ENCODE assay signal across 11 cellular contexts in the genomic region with DNA sequence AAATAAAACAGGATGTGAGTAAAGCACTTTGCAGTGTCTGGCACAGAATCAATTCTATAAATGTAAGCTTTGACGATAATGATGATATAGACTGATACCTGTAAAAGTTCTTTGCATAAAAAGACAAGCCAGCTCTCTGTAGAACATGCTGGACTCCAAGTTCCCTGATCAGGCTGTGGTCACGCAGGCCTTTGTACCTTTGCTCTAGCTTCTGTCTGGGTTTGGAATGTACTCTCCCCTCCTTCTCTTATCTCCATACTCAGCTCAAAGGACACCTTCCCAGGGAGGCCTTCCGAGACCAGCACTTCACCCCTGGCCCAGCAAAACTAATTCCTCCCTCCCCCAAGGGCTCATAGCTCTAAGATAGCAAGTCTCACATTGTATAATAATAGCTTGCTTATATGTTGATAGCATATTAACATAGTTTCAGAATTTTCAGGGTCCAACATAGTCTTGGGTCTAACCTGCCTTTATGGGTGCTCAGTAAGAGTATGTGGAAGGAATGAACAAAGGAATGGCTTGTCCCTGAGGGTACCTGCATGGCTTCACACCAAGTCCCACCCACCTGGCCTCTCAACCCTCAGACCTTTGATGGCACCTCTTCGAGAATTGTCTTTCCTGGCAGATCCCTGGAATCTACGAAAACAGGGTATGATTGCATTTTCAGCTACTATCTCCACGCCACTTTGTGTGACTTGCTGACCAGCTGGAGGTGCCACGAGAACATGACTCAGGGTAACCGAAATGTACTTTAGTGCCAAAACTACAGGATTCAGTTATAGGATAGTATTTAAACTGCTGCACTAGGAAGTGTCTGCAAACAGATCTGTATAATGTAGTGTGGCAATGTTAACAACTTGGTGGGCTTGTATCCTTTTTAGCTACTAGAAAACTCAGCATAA. TPM values are rescaled to one million over a fixed set of nuclear protein-coding genes. Genes with fewer than 3 reads are reported as not detected.
A peak's percentile ranks its signal among the peaks of the same experiment; 100 is the strongest.
DNase-seq lines count a peak whose midpoint lies in the region; ATAC-seq, FAIRE-seq and TF ChIP-seq lines count a peak whose summit lies in the region.
"Had no signal": no experiment of that assay in that cellular context is flagged by ENCODE, and none has a peak within 500 bp of the region (broad histone marks: within the 10 kb centered on the region; RNA-seq: fewer than 3 reads in every experiment).

No MANE protein-coding gene starts in this region.

- H3K27ac ChIP-seq in K562 (ENCODE audit: extremely low read depth, low read depth, low read length) (peak overlapping the region; percentile 73), skeletal muscle tissue (ENCODE audit: low read depth, low read length) (peak overlapping the region; percentile 59)

- TF ChIP-seq EP300 in K562 (IDR thresholded peaks at IDR 0.05; ENCODE audit: low read length), result no peak; the same call in 1 of the 2 replicates

- FAIRE-seq in K562 (lab: Jason Lieb, UNC), result peak; percentile 64

- no peaks in the 10 kb centered on the region for H3K27me3 ChIP-seq in K562 (ENCODE audit: control insufficient read depth in 2 of 2, insufficient read depth in 2 of 2, low read length in 2 of 2)
- H3K27me3 ChIP-seq in skeletal muscle tissue (ENCODE audit: control insufficient read depth in 3 of 3, insufficient read depth in 3 of 3, low read length in 3 of 3), result no peaks in the 10 kb centered on the region

- H3K9ac ChIP-seq in K562 (ENCODE audit: insufficient read depth in 1 of 2, low read depth in 2 of 2, low read length in 2 of 2) (peak overlapping the region; percentile 60 to 72; a peak in 3 of 4 replicates), skeletal muscle tissue (ENCODE audit: low read depth in 1 of 3, low read length in 3 of 3) (peak overlapping the region in 2 of 3 donors; percentile 12 to 33)

- no peaks in the 10 kb centered on the region for H4K20me1 ChIP-seq in K562 (replicated peaks; ENCODE audit: control insufficient read depth, insufficient read depth, low read length)

- POLR2A ChIA-PET in K562 (lab: Yijun Ruan, JAX), result interaction anchor here (0.7 to 1.7 kb wide), 12 partner anchors 9 to 100 kb away, joined by 3 to 7 read pairs (median 4); no protein-coding TSS in a partner anchor

- no peaks in the 10 kb centered on the region for H3K36me3 ChIP-seq in K562 (ENCODE audit: control insufficient read depth, insufficient read depth, low read length)
- no peaks in the 10 kb centered on the region for H3K36me3 ChIP-seq in skeletal muscle tissue (ENCODE audit: control insufficient read depth in 3 of 3, insufficient read depth in 3 of 3, low read length in 3 of 3)

- peak overlapping the region; percentile 89 for H2AFZ ChIP-seq in K562 (ENCODE audit: low read depth, low read length)

- H3K9me3 ChIP-seq in K562 (replicated peaks; ENCODE audit: control insufficient read depth, insufficient read depth, low read depth, low read length) (no peaks in the 10 kb centered on the region), skeletal muscle tissue (ENCODE audit: control insufficient read depth in 3 of 3, low read length in 3 of 3) (no peaks in the 10 kb centered on the region)

- 19% methylated on average over 8 of the region's 8 CpGs for WGBS in K562 (ENCODE audit: insufficient coverage, low coverage, missing lambda C conversion rate)

- intact Hi-C loops in K562 (cut with micrococcal nuclease), result loop anchor here (1.0 to 5.0 kb wide), 3 partner anchors 44 to 361 kb away; no protein-coding TSS in a partner anchor

- TF ChIP-seq RAD21 in K562 (CRISPR knock-in tag; conservative IDR thresholded peaks at IDR 0.05 in 1 of 2, IDR thresholded peaks at IDR 0.05 in 1 of 2), result peak; percentile 37 to 42; a peak in 3 of 4 replicates

- no peak for TF ChIP-seq POLR2A in K562 (conservative IDR thresholded peaks at IDR 0.05)

- no TSS peak for BruUV-seq in K562 (replicated peaks; lab: Mats Ljungman, UMichigan)

- H3K4me3 ChIP-seq in K562 (no peak overlapping the region), skeletal muscle tissue (ENCODE audit: low read length in 3 of 3) (no peak overlapping the region)

- CTCF ChIA-PET in K562 (lab: Yijun Ruan, JAX; ENCODE audit: low intra/inter-chr PET ratio), result no interaction called here

- H3K79me2 ChIP-seq in K562 (ENCODE audit: control insufficient read depth, insufficient read depth, low read length), result no peaks in the 10 kb centered on the region

- peak in 1 of 3 experiments; percentile 20; a peak in 2 of 6 replicates for TF ChIP-seq CTCF in K562 (IDR thresholded peaks at IDR 0.05 in 2 of 3, conservative IDR thresholded peaks at IDR 0.05 in 1 of 3; ENCODE audit: insufficient read depth in 2 of 3, low read depth in 1 of 3, low read length in 3 of 3)

- DNase-seq in HT-29 (ENCODE audit: low spot score), result peak; percentile 76
- DNase-seq in K562 (ENCODE audit: extremely low read depth in 1 of 4, low spot score in 3 of 4), result peak; percentile 65 to 80 (median 72)
- peak; percentile 55 for DNase-seq in hepatic stellate cell (ENCODE audit: low spot score)
- DNase-seq: DND-41, foreskin melanocyte, NCI-H2107 had no signal

- in situ Hi-C loops in K562 (cut with MboI), result no loop called here

- ATAC-seq in K562, result peak; percentile 70
- ATAC-seq in HG03354 (IDR thresholded peaks at IDR 0.05; ENCODE audit: poor library complexity, severe bottlenecking, unreplicated experiment), result no peak
- no peak for ATAC-seq in HG02759 (IDR thresholded peaks at IDR 0.05; ENCODE audit: unreplicated experiment)
- no peak for ATAC-seq in HG03565 (IDR thresholded peaks at IDR 0.05; ENCODE audit: unreplicated experiment)
- ATAC-seq in GM19035 (IDR thresholded peaks at IDR 0.05; ENCODE audit: unreplicated experiment), result no peak

- H3K4me1 ChIP-seq in K562 (replicated peaks in 1 of 2; ENCODE audit: control insufficient read depth in 2 of 2, insufficient read depth in 2 of 2, low read length in 2 of 2), result peaks cover 50 to 58% of the 10 kb centered on the region in 2 experiments
- H3K4me1 ChIP-seq in skeletal muscle tissue (ENCODE audit: control insufficient read depth in 3 of 3, insufficient read depth in 3 of 3, low read length in 3 of 3), result peaks cover 17 to 31% (median 28%) of the 10 kb centered on the region in 3 donors

- no peaks in the 10 kb centered on the region for H3K9me1 ChIP-seq in K562 (ENCODE audit: control insufficient read depth, insufficient read depth, low read length)

- H3K4me2 ChIP-seq in K562 (ENCODE audit: insufficient read depth, low read length), result peak overlapping the region; percentile 42

TF ChIP-seq in K562, 482 proteins besides CTCF, POLR2A, EP300 and RAD21 (continues in another document):
- TF ChIP-seq ETS2 (tag; IDR thresholded peaks at IDR 0.05; ENCODE audit: borderline replicate concordance, poor library complexity, severe bottlenecking), result no peak
- no peak for TF ChIP-seq SAP30 (IDR thresholded peaks at IDR 0.05; ENCODE audit: borderline replicate concordance, insufficient read depth, low read depth, low read length, poor library complexity, severe bottlenecking)
- 0 out of 4 replicates have a peak, but pooled peaks of 1 of the 2 experiments have one; percentile 22 for TF ChIP-seq ARNT (IDR thresholded peaks at IDR 0.05)
- TF ChIP-seq ZNF695 (CRISPR knock-in tag; IDR thresholded peaks at IDR 0.05), result no peak
- no peak for TF ChIP-seq PHF20 (IDR thresholded peaks at IDR 0.05; ENCODE audit: partially characterized antibody)
- TF ChIP-seq FOXJ3 (CRISPR knock-in tag; IDR thresholded peaks at IDR 0.05), result no peak
- TF ChIP-seq ZBTB2 (IDR thresholded peaks at IDR 0.05), result no peak
- no peak for TF ChIP-seq GMEB1 (CRISPR knock-in tag; IDR thresholded peaks at IDR 0.05)

RNA-seq across cellular contexts. Expression of gene PIM1, which starts 41.7 kb away (rescaled TPM):
- total RNA-seq in HT-29 (2014; rRNA removed; shearing (Covaris generic)), result 20.0 and 23.6 TPM in 2 replicates
- 217 and 312 TPM in 2 replicates for total RNA-seq in K562 (2011; cell fraction: chromatin; rRNA removed; ENCODE audit: low replicate concordance)
- 221 and 239 TPM in 2 replicates for total RNA-seq in K562 (2011; cell fraction: nucleolus; rRNA removed)
- 299 and 384 TPM in 2 replicates for total RNA-seq in K562 (2011; cell fraction: nucleoplasm; rRNA removed)
- 169 and 190 TPM in 2 replicates for total RNA-seq in K562 (2014; rRNA removed)
- total RNA-seq in K562 (2014; rRNA removed; fragmentation: Illumina TruSeq; extraction: Trizol), result 175 and 193 TPM in 2 replicates
- total RNA-seq in K562 (2015; rRNA removed; fragmentation: Illumina TruSeq; extraction: Trizol), result 211 and 212 TPM in 2 replicates
- total RNA-seq in K562 (2021), result 358 and 364 TPM in 2 replicates
- polyA plus RNA-seq in K562 (2011; rRNA removed), result 296 and 429 TPM in 2 replicates
- 314 and 336 TPM in 2 replicates for polyA plus RNA-seq in K562 (2011; cell fraction: cytosol; rRNA removed)
- polyA plus RNA-seq in K562 (2011; cell fraction: nucleus; rRNA removed), result 653 and 742 TPM in 2 replicates
- polyA plus RNA-seq in K562 (2012), result 412 and 745 TPM in 2 replicates
- 574 and 789 TPM in 2 replicates for polyA plus RNA-seq in K562 (2014; fragmentation: Illumina TruSeq; extraction: Trizol)
- polyA plus RNA-seq in K562 (2014; fragmentation: Nextera tagmentation; extraction: Ambion mirVana), result 10 to 100 TPM; 19.0 to 62.4 TPM
- polyA plus RNA-seq in K562 (2014; rRNA removed), result 235 and 249 TPM in 2 replicates
- 158 and 187 TPM in 2 replicates for polyA minus RNA-seq in K562 (2011; rRNA and poly(A)+ RNA removed)
- 162 and 207 TPM in 2 replicates for polyA minus RNA-seq in K562 (2011; cell fraction: cytosol; rRNA and poly(A)+ RNA removed)
- 177 and 202 TPM in 2 replicates for polyA minus RNA-seq in K562 (2011; cell fraction: nucleus; rRNA and poly(A)+ RNA removed)
- total RNA-seq in skeletal muscle tissue, result 20.4 TPM
